21 cellular contexts compared by ENCODE assay signal in genomic region chr3:144743325-144743724, GRCh38.
"Had no signal": no experiment of that assay in that cellular context is flagged by ENCODE, and none has a peak within 500 bp of the region (broad histone marks: within the 10 kb centered on the region; RNA-seq: fewer than 3 reads in every experiment).

No MANE protein-coding gene starts in this region.

- ATAC-seq: effector memory CD8-positive, alpha-beta T cell; gastrocnemius medialis; heart right ventricle; left lobe of liver; naive thymus-derived CD8-positive, alpha-beta T cell; psoas muscle; sciatic nerve had no signal

- H2AFZ ChIP-seq: parathyroid adenoma had no signal

- H3K27ac Mint-ChIP-seq: dendritic cell treated with granulocyte-macrophage colony-stimulating factor and Interleukin-4, amounts not matched to agents 40 ng/mL and 50 ng/mL, for 4 days; effector memory CD8-positive, alpha-beta T cell; naive thymus-derived CD8-positive, alpha-beta T cell; type B pancreatic cell had no signal

- H3K4me3 Mint-ChIP-seq: dendritic cell treated with granulocyte-macrophage colony-stimulating factor and Interleukin-4, amounts not matched to agents 40 ng/mL and 50 ng/mL, for 4 days; effector memory CD8-positive, alpha-beta T cell; naive thymus-derived CD8-positive, alpha-beta T cell; type B pancreatic cell had no signal

- H3K9me3 Mint-ChIP-seq: dendritic cell treated with granulocyte-macrophage colony-stimulating factor and Interleukin-4, amounts not matched to agents 40 ng/mL and 50 ng/mL, for 4 days; effector memory CD8-positive, alpha-beta T cell; type B pancreatic cell had no signal

- H3K27ac ChIP-seq: epithelial cell of prostate, esophagus muscularis mucosa, gastrocnemius medialis, heart right ventricle, parathyroid adenoma, psoas muscle, skin epidermis had no signal

- H3K79me2 ChIP-seq: parathyroid adenoma had no signal

- H3K4me3 ChIP-seq: esophagus muscularis mucosa, gastrocnemius medialis, heart right ventricle, psoas muscle, skin epidermis, stomach had no signal

- H3K36me3 Mint-ChIP-seq: naive thymus-derived CD8-positive, alpha-beta T cell; type B pancreatic cell had no signal

- H3K36me3 ChIP-seq: esophagus muscularis mucosa, gastrocnemius medialis, heart right ventricle, stomach had no signal

- FAIRE-seq: colon, urothelium cell line had no signal

- H3K27me3 Mint-ChIP-seq: dendritic cell treated with granulocyte-macrophage colony-stimulating factor and Interleukin-4, amounts not matched to agents 40 ng/mL and 50 ng/mL, for 4 days; effector memory CD8-positive, alpha-beta T cell; type B pancreatic cell had no signal

- H3K4me1 ChIP-seq: esophagus muscularis mucosa, gastrocnemius medialis, heart right ventricle, parathyroid adenoma, psoas muscle had no signal

- DNase-seq: effector memory CD8-positive, alpha-beta T cell; gastrocnemius medialis; heart right ventricle; islet precursor cell; mammary epithelial cell; naive thymus-derived CD8-positive, alpha-beta T cell; psoas muscle; stimulated activated CD4-positive, alpha-beta T cell treated with anti-CD3 and anti-CD28 coated beads, Interleukin-2, amount 100 ng/mL, for 24 hours; stimulated activated naive CD4-positive, alpha-beta T cell; stomach; substantia nigra had no signal

- H3K9me3 ChIP-seq: esophagus muscularis mucosa, gastrocnemius medialis, heart right ventricle, psoas muscle, stomach had no signal

- H3K4me1 Mint-ChIP-seq: naive thymus-derived CD8-positive, alpha-beta T cell had no signal

- H3K27me3 ChIP-seq: esophagus muscularis mucosa, gastrocnemius medialis, heart right ventricle, stomach had no signal

- H3K9ac ChIP-seq: parathyroid adenoma had no signal
